ENCODE assay signal across 1 cellular context in the genomic region with DNA sequence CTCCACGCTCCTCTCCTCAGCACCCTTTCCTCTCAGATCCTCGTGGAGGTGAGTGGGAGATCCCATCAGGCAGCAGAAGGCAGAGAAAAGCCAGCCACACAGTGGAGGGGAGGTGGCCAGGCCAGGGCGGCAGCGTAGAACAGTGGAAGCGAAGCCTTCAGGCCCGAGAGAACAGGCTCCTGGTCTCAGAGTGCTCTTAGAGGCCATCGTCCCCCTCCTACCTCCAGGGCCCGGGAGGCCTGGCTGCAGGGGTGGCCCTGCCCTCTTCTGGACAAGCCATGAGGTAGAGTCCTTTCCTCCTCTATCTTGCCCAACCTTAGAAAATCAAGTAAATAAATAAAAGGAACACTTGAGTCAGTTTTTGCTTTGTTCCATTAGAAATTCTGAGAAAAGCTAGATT.
TF ChIP-seq lines count a peak whose summit lies in the region.

No MANE protein-coding gene starts in this region.

TF ChIP-seq in HCT116, 20 proteins besides CTCF, POLR2A, EP300 and RAD21 (continued from another document):
- TF ChIP-seq, protein P1, sequence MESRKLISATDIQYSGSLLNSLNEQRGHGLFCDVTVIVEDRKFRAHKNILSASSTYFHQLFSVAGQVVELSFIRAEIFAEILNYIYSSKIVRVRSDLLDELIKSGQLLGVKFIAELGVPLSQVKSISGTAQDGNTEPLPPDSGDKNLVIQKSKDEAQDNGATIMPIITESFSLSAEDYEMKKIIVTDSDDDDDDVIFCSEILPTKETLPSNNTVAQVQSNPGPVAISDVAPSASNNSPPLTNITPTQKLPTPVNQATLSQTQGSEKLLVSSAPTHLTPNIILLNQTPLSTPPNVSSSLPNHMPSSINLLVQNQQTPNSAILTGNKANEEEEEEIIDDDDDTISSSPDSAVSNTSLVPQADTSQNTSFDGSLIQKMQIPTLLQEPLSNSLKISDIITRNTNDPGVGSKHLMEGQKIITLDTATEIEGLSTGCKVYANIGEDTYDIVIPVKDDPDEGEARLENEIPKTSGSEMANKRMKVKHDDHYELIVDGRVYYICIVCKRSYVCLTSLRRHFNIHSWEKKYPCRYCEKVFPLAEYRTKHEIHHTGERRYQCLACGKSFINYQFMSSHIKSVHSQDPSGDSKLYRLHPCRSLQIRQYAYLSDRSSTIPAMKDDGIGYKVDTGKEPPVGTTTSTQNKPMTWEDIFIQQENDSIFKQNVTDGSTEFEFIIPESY (IDR thresholded peaks at IDR 0.05; ENCODE audit: extremely low read depth, insufficient replicate concordance, low read length): no peak
